In genomic region chr22:39519681-39520053, GRCh38 we compare ENCODE assay signal across 7 cellular contexts. TPM values are rescaled to one million over a fixed set of nuclear protein-coding genes. Genes with fewer than 3 reads are reported as not detected.
A peak's percentile ranks its signal among the peaks of the same experiment; 100 is the strongest.
DNase-seq lines count a peak whose midpoint lies in the region; ATAC-seq and TF ChIP-seq lines count a peak whose summit lies in the region.

No MANE protein-coding gene starts in this region.

- H2AFZ ChIP-seq in KMS-11 (ENCODE audit: low read depth) = peak overlapping the region; percentile 86

- H3K4me3 Mint-ChIP-seq in activated naive CD8-positive, alpha-beta T cell treated with anti-CD3 and anti-CD28 coated beads for 36 hours = peak overlapping the region; percentile 86

- H3K9ac ChIP-seq in KMS-11 = peak overlapping the region; percentile 99

- H3K79me2 ChIP-seq in KMS-11 (ENCODE audit: insufficient read depth, low read depth) = peaks cover 44% of the 10 kb centered on the region

- H3K27me3 Mint-ChIP-seq in activated naive CD8-positive, alpha-beta T cell treated with anti-CD3 and anti-CD28 coated beads for 36 hours = peaks cover 10% of the 10 kb centered on the region

- H3K9me3 ChIP-seq in heart right ventricle = no peaks in the 10 kb centered on the region
- H3K9me3 ChIP-seq in prostate gland = no peaks in the 10 kb centered on the region

- H3K4me2 ChIP-seq in KMS-11 = peak overlapping the region; percentile 98

- intact Hi-C loops in heart right ventricle (cut with DNase I) (loop anchor here in 9 of 10 donors (1.0 to 10.0 kb wide), 12 partner anchors 17 to 355 kb away; partner anchors contain the start of genes RPL3 (in 5 of the 9), MIEF1 (in 3 of the 9), SYNGR1 (in 3 of the 9) and TAB1 (in 1 of the 9)), prostate gland (cut with DNase I) (loop anchor here (5.0 to 10.0 kb wide), 2 partner anchors 175 to 647 kb away; partner anchors contain the start of genes CBX6 and SYNGR1)

- DNase-seq in GM12865 (ENCODE audit: low read depth) (peak; percentile 60), heart right ventricle (peak; percentile 65 to 77), prostate gland (ENCODE audit: low spot score) (peak; percentile 57), dedifferentiated amniotic fluid mesenchymal stem cell (ENCODE audit: extremely low spot score) (no peak)
- no peak for DNase-seq in activated naive CD8-positive, alpha-beta T cell treated with anti-CD3 and anti-CD28 coated beads for 36 hours

- H3K36me3 Mint-ChIP-seq in activated naive CD8-positive, alpha-beta T cell treated with anti-CD3 and anti-CD28 coated beads for 36 hours = peaks cover 51% of the 10 kb centered on the region

- peak; percentile 22 for TF ChIP-seq CTCF in GM12865 (IDR thresholded peaks at IDR 0.05; ENCODE audit: insufficient read depth, low read depth, low read length, missing control alignments)
- no peak for TF ChIP-seq CTCF in KMS-11 (conservative IDR thresholded peaks at IDR 0.05; ENCODE audit: low read depth, low read length)
- TF ChIP-seq CTCF in heart right ventricle (IDR thresholded peaks at IDR 0.05) = peak; percentile 13 to 70 (median 46)
- peak in 3 of 4 experiments; percentile 12 to 48 (median 42) for TF ChIP-seq CTCF in prostate gland (IDR thresholded peaks at IDR 0.05)

- peak overlapping the region; percentile 93 for H3K27ac ChIP-seq in KMS-11
- H3K27ac ChIP-seq in heart right ventricle = peak overlapping the region; percentile 97 to 100 (median 100)
- peak overlapping the region; percentile 100 for H3K27ac ChIP-seq in prostate gland

- no peaks in the 10 kb centered on the region for H3K9me3 Mint-ChIP-seq in activated naive CD8-positive, alpha-beta T cell treated with anti-CD3 and anti-CD28 coated beads for 36 hours

- H3K4me1 ChIP-seq in KMS-11 (ENCODE audit: low read depth, poor library complexity, severe bottlenecking) (peaks cover 45% of the 10 kb centered on the region), heart right ventricle (peaks cover 24 to 52% (median 48%) of the 10 kb centered on the region in 9 donors), prostate gland (replicated peaks) (peaks cover 17% of the 10 kb centered on the region)

- H4K20me1 ChIP-seq in KMS-11 (ENCODE audit: insufficient read depth) = peaks cover 23% of the 10 kb centered on the region; the same call in 1 of the 2 replicates

- peaks cover 53% of the 10 kb centered on the region for H3K4me1 Mint-ChIP-seq in activated naive CD8-positive, alpha-beta T cell treated with anti-CD3 and anti-CD28 coated beads for 36 hours

- H3K4me3 ChIP-seq in GM12865 (ENCODE audit: low read depth, low read length) (peak overlapping the region; percentile 91), KMS-11 (IDR thresholded peaks at IDR 0.05; ENCODE audit: insufficient read depth, low read depth, low read length) (no peak overlapping the region), heart right ventricle (peak overlapping the region; percentile 81 to 100 (median 98)), prostate gland (peak overlapping the region; percentile 100)

- 0 to 1% methylated on average over 32 of the region's 32 CpGs for WGBS in heart right ventricle, 2 donors
- 1% methylated on average over 22 of the region's 32 CpGs for WGBS in prostate gland

- ATAC-seq in GM21526 (IDR thresholded peaks at IDR 0.05; ENCODE audit: low FRiP score, unreplicated experiment) = peak; percentile 12
- peak; percentile 38 to 65 (median 54) for ATAC-seq in heart right ventricle

- peak overlapping the region; percentile 96 for H3K27ac Mint-ChIP-seq in activated naive CD8-positive, alpha-beta T cell treated with anti-CD3 and anti-CD28 coated beads for 36 hours

- TF ChIP-seq POLR2A in prostate gland (IDR thresholded peaks at IDR 0.05) = peak; percentile 63

- H3K36me3 ChIP-seq in KMS-11 (ENCODE audit: insufficient read depth) (peaks cover 18% of the 10 kb centered on the region; the same call in 1 of the 2 replicates), heart right ventricle (peaks cover 0 to 69% (median 30%) of the 10 kb centered on the region in 9 donors), prostate gland (peaks cover 6 to 17% of the 10 kb centered on the region in 2 donors)

- H3K27me3 ChIP-seq in KMS-11 (ENCODE audit: insufficient read depth, low read depth) = no peaks in the 10 kb centered on the region
- no peaks in the 10 kb centered on the region for H3K27me3 ChIP-seq in heart right ventricle
- no peaks in the 10 kb centered on the region for H3K27me3 ChIP-seq in prostate gland (replicated peaks; ENCODE audit: insufficient read depth)

RNA-seq across cellular contexts. Expression of gene ATF4, which starts 0.7 kb away (rescaled TPM):
- 100 to 1,000 TPM; 806 to 814 TPM for total RNA-seq in activated naive CD8-positive, alpha-beta T cell treated with anti-CD3 and anti-CD28 coated beads for 36 hours
- total RNA-seq in heart right ventricle (100 to 1,000 TPM in 9 of 10 donors, 10 to 100 TPM in 1; 95.2 to 319 (median 133) TPM), prostate gland (100 to 1,000 TPM; 294 to 334 TPM)
- 100 to 1,000 TPM; 439 to 637 TPM for polyA plus RNA-seq in heart right ventricle

RNA-seq across cellular contexts. Expression of gene RPS19BP1, which starts 12.9 kb away (rescaled TPM):
- 100 to 1,000 TPM; 104 to 113 TPM for total RNA-seq in activated naive CD8-positive, alpha-beta T cell treated with anti-CD3 and anti-CD28 coated beads for 36 hours
- total RNA-seq in heart right ventricle = 10 to 100 TPM; 31.3 to 64.0 (median 37.2) TPM
- polyA plus RNA-seq in heart right ventricle = 100 to 1,000 TPM; 154 to 222 TPM
- total RNA-seq in prostate gland = 100 to 1,000 TPM; 186 to 264 TPM

RNA-seq across cellular contexts. Expression of gene MIEF1, which starts 17.6 kb away (rescaled TPM):
- 10 to 100 TPM; 62.9 to 65.0 TPM for total RNA-seq in activated naive CD8-positive, alpha-beta T cell treated with anti-CD3 and anti-CD28 coated beads for 36 hours
- total RNA-seq in heart right ventricle (10 to 100 TPM; 12.8 to 35.8 (median 17.5) TPM), prostate gland (10 to 100 TPM; 24.0 to 38.6 TPM)
- 1 to 10 TPM; 7.0 to 9.1 TPM for polyA plus RNA-seq in heart right ventricle

RNA-seq across cellular contexts. Expression of gene CACNA1I, which starts 50.9 kb away (rescaled TPM):
- under 1 TPM; 0.26 to 0.27 TPM for total RNA-seq in activated naive CD8-positive, alpha-beta T cell treated with anti-CD3 and anti-CD28 coated beads for 36 hours
- total RNA-seq in heart right ventricle (under 1 TPM in 5 of 10 donors, not detected in 5; 0.04 to 0.06 (median 0.05) TPM), prostate gland (under 1 TPM; 0.05 to 0.68 TPM)
- polyA plus RNA-seq in heart right ventricle = under 1 TPM in 1 of 2 donors, not detected in 1; under 0.01 TPM

Comparison
In these comparisons a context has a peak if more than half of its experiments do, and no peak if none do; other contexts are left out.
1. DNase-seq: peak in GM12865 (single experiment), heart right ventricle (2 of 2) and prostate gland (single experiment); none in activated naive CD8-positive, alpha-beta T cell treated with anti-CD3 and anti-CD28 coated beads for 36 hours (single experiment) and dedifferentiated amniotic fluid mesenchymal stem cell (single experiment).
2. Peak in every context shown above with its lines, with median percentiles within 50 percentile points of each other: H3K27ac ChIP-seq.